In the genomic region with DNA sequence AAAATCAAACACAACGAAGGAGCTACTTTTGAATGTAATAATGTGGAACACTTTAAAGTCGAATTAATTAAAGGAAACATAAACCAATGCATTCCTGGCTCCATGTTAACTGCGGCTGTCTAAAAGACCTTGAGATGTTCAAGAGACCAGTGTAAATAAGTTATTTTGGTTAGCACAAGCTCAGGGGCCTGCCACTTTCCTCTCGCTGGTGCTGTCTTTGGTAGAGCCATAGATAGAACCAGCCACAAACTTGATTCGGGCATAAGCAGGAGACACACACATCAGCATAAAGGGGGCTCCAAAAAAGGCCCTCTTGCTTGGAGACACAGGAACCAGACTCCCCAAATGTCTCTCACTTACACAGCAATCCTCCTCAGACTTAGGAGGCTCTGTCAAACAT, we compare ENCODE assay signal across 30 cellular contexts.
"Had no signal": no experiment of that assay in that cellular context is flagged by ENCODE, and none has a peak within 500 bp of the region (broad histone marks: within the 10 kb centered on the region; RNA-seq: fewer than 3 reads in every experiment).

No MANE protein-coding gene starts in this region.

- H3K36me3 ChIP-seq: adrenal gland, breast epithelium had no signal

- H3K27ac ChIP-seq: adrenal gland, body of pancreas, breast epithelium, KMS-11, VCaP had no signal

- H3K9ac ChIP-seq: KMS-11 had no signal

- H3K4me1 ChIP-seq: adrenal gland, body of pancreas, breast epithelium had no signal

- DNase-seq: activated B cell treated with CpG ODN at 0.5 μM for 24 hours; activated CD4-positive, alpha-beta memory T cell treated with anti-CD3 and anti-CD28 coated beads for 36 hours; activated CD4-positive, alpha-beta T cell treated with anti-CD3 and anti-CD28 coated beads for 4 hours; activated CD4-positive, alpha-beta T cell treated with anti-CD3 and anti-CD28 coated beads, Interleukin-2, amount 50 U/mL, for 1 hour; activated CD4-positive, CD25-positive, alpha-beta regulatory T cell treated with anti-CD3 and anti-CD28 coated beads, Interleukin-2, amount 50 U/mL, for 72 hours; activated gamma-delta T cell treated with Interleukin-2 at 50 U/mL for 16 hours; activated naive CD4-positive, alpha-beta T cell treated with anti-CD3 and anti-CD28 coated beads for 36 hours; activated T-cell treated with anti-CD3 and anti-CD28 coated beads, Interleukin-2, amount 50 U/mL, for 1 hour; activated T-cell treated with anti-CD3 and anti-CD28 coated beads, Interleukin-2, amount 50 U/mL, for 72 hours; body of pancreas; MM.1S; MV-4-11; NCI-H1092; NCI-H1436 treated with DMSO at 0.1 percent for 48 hours; NCI-H1694 treated with DMSO at 0.1 percent for 48 hours; NCI-H2029; NCI-H345; NCI-H524 treated with DMSO at 0.1 percent for 48 hours; SIG-M5; T-helper 1 cell; T-helper 2 cell; T-helper 9 cell had no signal

- H3K27me3 ChIP-seq: adrenal gland, body of pancreas, breast epithelium had no signal

- FAIRE-seq: astrocyte had no signal

- H3K4me3 ChIP-seq: adrenal gland, body of pancreas, breast epithelium had no signal

- H3K9me3 ChIP-seq: adrenal gland, body of pancreas, breast epithelium had no signal

- ATAC-seq: activated naive CD4-positive, alpha-beta T cell treated with anti-CD3 and anti-CD28 coated beads, Interleukin-2, amount 50 U/mL, for 72 hours; activated T-cell treated with anti-CD3 and anti-CD28 coated beads, Interleukin-2, amount 50 U/mL, for 72 hours; body of pancreas; Panc1; SK-N-SH treated with all-trans-retinoic acid at 6 μM for 48 hours had no signal

- H3K4me2 ChIP-seq: KMS-11 had no signal
